In the genomic region with DNA sequence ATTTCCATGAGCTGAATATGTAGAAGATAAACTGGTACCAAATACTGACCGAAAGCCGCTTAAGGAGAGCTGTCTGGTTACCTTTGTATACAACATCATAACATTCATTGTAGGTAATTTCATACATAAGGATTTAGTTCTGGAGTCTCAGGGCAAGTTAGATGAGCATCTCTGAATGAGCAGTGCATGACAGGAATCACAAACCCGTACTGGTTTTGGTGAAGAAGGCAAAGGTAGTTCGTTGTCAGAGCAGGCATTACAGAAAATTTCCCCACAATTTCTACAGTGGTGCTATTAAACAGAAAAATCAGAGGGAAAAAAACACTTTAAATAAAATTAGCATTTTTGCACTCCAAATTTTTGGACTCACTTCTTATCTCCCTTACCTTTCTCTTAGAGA, we compare ENCODE assay signal across 1 cellular context.
TF ChIP-seq lines count a peak whose summit lies in the region.

No MANE protein-coding gene starts in this region.

TF ChIP-seq in HEK293, 187 proteins besides CTCF, POLR2A, EP300 and RAD21 (continued from another document):
- no peak for TF ChIP-seq ZNF48 (tag by site-specific recombination; IDR thresholded peaks at IDR 0.05)
- 0 out of 2 replicates have a peak, but pooled peaks have one; percentile 35 for TF ChIP-seq PRDM1 (tag by site-specific recombination; IDR thresholded peaks at IDR 0.05)
